Comparison of ENCODE assay signal across 13 cellular contexts in genomic region chr13:99305180-99305965, GRCh38. TPM values are rescaled to one million over a fixed set of nuclear protein-coding genes. Genes with fewer than 3 reads are reported as not detected.
DNase-seq lines count a peak whose midpoint lies in the region; ATAC-seq and TF ChIP-seq lines count a peak whose summit lies in the region.
"Had no signal": no experiment of that assay in that cellular context is flagged by ENCODE, and none has a peak within 500 bp of the region (broad histone marks: within the 10 kb centered on the region; RNA-seq: fewer than 3 reads in every experiment).

No MANE protein-coding gene starts in this region.

- H3K36me3 Mint-ChIP-seq in CD4-positive, alpha-beta memory T cell, result peaks cover 53 to 63% of the 10 kb centered on the region in 2 donors
- peaks cover 4% of the 10 kb centered on the region for H3K36me3 Mint-ChIP-seq in chondrocyte (ENCODE audit: low read depth)
- H3K36me3 Mint-ChIP-seq in natural killer cell treated with Interleukin-12 subunit alpha and Interleukin-12 subunit beta and Interleukin-15 and Interleukin-18, amount 100 ng/mL, for 72 hours, result peaks cover 13% of the 10 kb centered on the region
- peaks cover 4% of the 10 kb centered on the region; the same call in 1 of the 2 replicates for H3K36me3 Mint-ChIP-seq in HFFc6 (ENCODE audit: low read depth)

- peak overlapping the region; percentile 88 to 100 (median 99) for H3K4me3 Mint-ChIP-seq in CD4-positive, alpha-beta memory T cell
- H3K4me3 Mint-ChIP-seq in chondrocyte (ENCODE audit: unreplicated experiment) (no peak overlapping the region), HFFc6 (no peak overlapping the region)
- H3K4me3 Mint-ChIP-seq in natural killer cell treated with Interleukin-12 subunit alpha and Interleukin-12 subunit beta and Interleukin-15 and Interleukin-18, amount 100 ng/mL, for 72 hours, result peak overlapping the region; percentile 77

- POLR2A ChIA-PET in CD4-positive, alpha-beta memory T cell (lab: Charles Lee; ENCODE audit: partially characterized antibody), result interaction anchor here (0.6 to 19.6 kb wide), 24 partner anchors 7 to 241 kb away, joined by 3 to 929 read pairs (median 32); partner anchors contain the start of genes GPR18, TM9SF2 and UBAC2

- intact Hi-C loops in CD4-positive, alpha-beta memory T cell (cut with micrococcal nuclease), result loop anchor here (2.0 to 5.0 kb wide), 3 partner anchors 23 to 103 kb away; partner anchors contain the start of gene UBAC2

- peaks cover 71% of the 10 kb centered on the region for H3K4me1 ChIP-seq in CD4-positive, alpha-beta memory T cell (ENCODE audit: insufficient read depth, low read length)
- H3K4me1 ChIP-seq: parathyroid adenoma had no signal

- H3K27me3 ChIP-seq in CD4-positive, alpha-beta memory T cell (ENCODE audit: insufficient read depth, low read length), result no peaks in the 10 kb centered on the region

- no peak for DNase-seq in CD4-positive, alpha-beta memory T cell
- no peak for DNase-seq in chondrocyte (ENCODE audit: low spot score)
- no peak for DNase-seq in natural killer cell treated with Interleukin-12 subunit alpha and Interleukin-12 subunit beta and Interleukin-15 and Interleukin-18, amount 100 ng/mL, for 72 hours (ENCODE audit: low spot score)
- DNase-seq in stimulated activated CD4-positive, alpha-beta T cell treated with anti-CD3 and anti-CD28 coated beads, Interleukin-4, amount 100 ng/mL, for 24 hours, result no peak
- DNase-seq in pons (ENCODE audit: low spot score), result no peak
- DNase-seq in stimulated activated CD4-positive, alpha-beta T cell treated with anti-CD3 and anti-CD28 coated beads, Interleukin-2, amount 100 ng/mL, for 24 hours, result no peak
- no peak for DNase-seq in HFFc6
- DNase-seq: PC-9; stimulated activated CD4-positive, alpha-beta T cell treated with anti-CD3 and anti-CD28 coated beads, Interleukin-4, amount 100 ng/mL, for 1 hour had no signal

- no peaks in the 10 kb centered on the region for H3K9me3 Mint-ChIP-seq in CD4-positive, alpha-beta memory T cell
- no peaks in the 10 kb centered on the region for H3K9me3 Mint-ChIP-seq in chondrocyte (ENCODE audit: low read depth)
- no peaks in the 10 kb centered on the region for H3K9me3 Mint-ChIP-seq in natural killer cell treated with Interleukin-12 subunit alpha and Interleukin-12 subunit beta and Interleukin-15 and Interleukin-18, amount 100 ng/mL, for 72 hours
- no peaks in the 10 kb centered on the region for H3K9me3 Mint-ChIP-seq in HFFc6

- no peaks in the 10 kb centered on the region for H3K9me3 ChIP-seq in CD4-positive, alpha-beta memory T cell (ENCODE audit: control insufficient read depth in 1 of 2, low read length in 2 of 2)

- H3K36me3 ChIP-seq in CD4-positive, alpha-beta memory T cell (ENCODE audit: insufficient read depth, low read length), result peaks cover 6% of the 10 kb centered on the region

- peak overlapping the region; percentile 78 to 80 for H3K4me3 ChIP-seq in CD4-positive, alpha-beta memory T cell (ENCODE audit: low read length in 2 of 2)
- H3K4me3 ChIP-seq: PC-9 had no signal

- CTCF ChIA-PET in CD4-positive, alpha-beta memory T cell (lab: Charles Lee; ENCODE audit: partially characterized antibody), result interaction anchor here (0.8 to 14.1 kb wide), 13 partner anchors 8 to 130 kb away, joined by 3 to 217 read pairs (median 8); no protein-coding TSS in a partner anchor

- TF ChIP-seq CTCF in chondrocyte (IDR thresholded peaks at IDR 0.05), result no peak
- no peak for TF ChIP-seq CTCF in HFFc6 (IDR thresholded peaks at IDR 0.05)

- peaks cover 42 to 77% (median 51%) of the 10 kb centered on the region in 4 donors for H3K4me1 Mint-ChIP-seq in CD4-positive, alpha-beta memory T cell
- H3K4me1 Mint-ChIP-seq in chondrocyte (ENCODE audit: low read depth) (peaks cover 55% of the 10 kb centered on the region), HFFc6 (ENCODE audit: low read depth) (peaks cover 41% of the 10 kb centered on the region)
- H3K4me1 Mint-ChIP-seq in natural killer cell treated with Interleukin-12 subunit alpha and Interleukin-12 subunit beta and Interleukin-15 and Interleukin-18, amount 100 ng/mL, for 72 hours (ENCODE audit: low read depth in 2 of 2), result peaks cover 60 to 72% of the 10 kb centered on the region in 2 donors

- H3K27ac Mint-ChIP-seq in CD4-positive, alpha-beta memory T cell, result peak overlapping the region; percentile 88 to 99 (median 96)
- H3K27ac Mint-ChIP-seq in chondrocyte (ENCODE audit: unreplicated experiment) (peak overlapping the region; percentile 50), HFFc6 (no peak overlapping the region)
- peak overlapping the region; percentile 78 to 94 for H3K27ac Mint-ChIP-seq in natural killer cell treated with Interleukin-12 subunit alpha and Interleukin-12 subunit beta and Interleukin-15 and Interleukin-18, amount 100 ng/mL, for 72 hours

- no peaks in the 10 kb centered on the region for H3K27me3 Mint-ChIP-seq in CD4-positive, alpha-beta memory T cell
- H3K27me3 Mint-ChIP-seq in chondrocyte (ENCODE audit: low read depth) (no peaks in the 10 kb centered on the region), HFFc6 (ENCODE audit: insufficient read depth) (no peaks in the 10 kb centered on the region; the same call in 1 of the 2 replicates)
- no peaks in the 10 kb centered on the region for H3K27me3 Mint-ChIP-seq in natural killer cell treated with Interleukin-12 subunit alpha and Interleukin-12 subunit beta and Interleukin-15 and Interleukin-18, amount 100 ng/mL, for 72 hours

- H3K27ac ChIP-seq in CD4-positive, alpha-beta memory T cell (ENCODE audit: low read depth, low read length), result peak overlapping the region; percentile 77
- H3K27ac ChIP-seq: C4-2B, PC-9 had no signal

- peak; percentile 2 for TF ChIP-seq POLR2A in GM18505 (IDR thresholded peaks at IDR 0.05; ENCODE audit: borderline replicate concordance, extremely low read depth, insufficient read depth, insufficient read length)

- no peak for ATAC-seq in GM18505 (IDR thresholded peaks at IDR 0.05; ENCODE audit: unreplicated experiment)
- ATAC-seq in natural killer cell treated with Interleukin-12 subunit alpha and Interleukin-12 subunit beta and Interleukin-15 and Interleukin-18, amount 100 ng/mL, for 72 hours, result no peak

RNA-seq across cellular contexts. Expression of gene GPR183, which starts 1.8 kb away (rescaled TPM):
- total RNA-seq in CD4-positive, alpha-beta memory T cell, result 100 to 1,000 TPM; 203 to 204 TPM
- 100 to 1,000 TPM; 563 to 954 TPM for polyA plus RNA-seq in CD4-positive, alpha-beta memory T cell
- total RNA-seq in chondrocyte, result 0.63 to 5.7 TPM (median 5.7 TPM) in 3 replicates
- total RNA-seq in natural killer cell treated with Interleukin-12 subunit alpha and Interleukin-12 subunit beta and Interleukin-15 and Interleukin-18, amount 100 ng/mL, for 72 hours, result 10 to 100 TPM in 1 of 2 donors, 1 to 10 TPM in 1; 5.4 to 10.2 TPM
- under 1 TPM in 1 of 6 experiments, not detected in 5; 0.17 TPM for total RNA-seq in HFFc6 (2021; fragmentation: NEBNext Ultra II Directional; extraction: Animal tissue kit (Norgen Biotek cat#: 25700))
- total RNA-seq: PC-9 had no signal

RNA-seq across cellular contexts. Expression of gene GPR18, which starts 47.2 kb away (rescaled TPM):
- 10 to 100 TPM; 21.5 to 22.8 TPM for total RNA-seq in CD4-positive, alpha-beta memory T cell
- polyA plus RNA-seq in CD4-positive, alpha-beta memory T cell, result 10 to 100 TPM; 23.1 to 29.5 TPM
- not detected in 3 replicates for total RNA-seq in chondrocyte
- total RNA-seq in natural killer cell treated with Interleukin-12 subunit alpha and Interleukin-12 subunit beta and Interleukin-15 and Interleukin-18, amount 100 ng/mL, for 72 hours, result 10 to 100 TPM; 13.0 to 20.6 TPM
- total RNA-seq in HFFc6 (2021; fragmentation: NEBNext Ultra II Directional; extraction: Animal tissue kit (Norgen Biotek cat#: 25700)), result not detected
- total RNA-seq: lower leg skin, PC-9 had no signal

Comparison
In these comparisons a context has a peak if more than half of its experiments do, and no peak if none do; other contexts are left out.
1. H3K4me3 Mint-ChIP-seq: peak in CD4-positive, alpha-beta memory T cell (8 of 8) and natural killer cell treated with Interleukin-12 subunit alpha and Interleukin-12 subunit beta and Interleukin-15 and Interleukin-18, amount 100 ng/mL, for 72 hours (single experiment); none in chondrocyte (single experiment) and HFFc6 (single experiment).
2. RNA of gene GPR183, which starts 1.8 kb away (total RNA-seq): 203 to 204 TPM in CD4-positive, alpha-beta memory T cell; 5.4 to 10.2 TPM in natural killer cell treated with Interleukin-12 subunit alpha and Interleukin-12 subunit beta and Interleukin-15 and Interleukin-18, amount 100 ng/mL, for 72 hours, 0.63 to 5.7 TPM in chondrocyte and 0.17 TPM in HFFc6; every median in the first group is over 10 times any median in the second.
3. RNA of gene GPR18, which starts 47.2 kb away (total RNA-seq): 21.5 to 22.8 TPM in CD4-positive, alpha-beta memory T cell and 13.0 to 20.6 TPM in natural killer cell treated with Interleukin-12 subunit alpha and Interleukin-12 subunit beta and Interleukin-15 and Interleukin-18, amount 100 ng/mL, for 72 hours; not detected in chondrocyte and not detected in HFFc6; every median in the first group is over 10 times any median in the second.